ENCODE assay signal across 10 cellular contexts in the genomic region with DNA sequence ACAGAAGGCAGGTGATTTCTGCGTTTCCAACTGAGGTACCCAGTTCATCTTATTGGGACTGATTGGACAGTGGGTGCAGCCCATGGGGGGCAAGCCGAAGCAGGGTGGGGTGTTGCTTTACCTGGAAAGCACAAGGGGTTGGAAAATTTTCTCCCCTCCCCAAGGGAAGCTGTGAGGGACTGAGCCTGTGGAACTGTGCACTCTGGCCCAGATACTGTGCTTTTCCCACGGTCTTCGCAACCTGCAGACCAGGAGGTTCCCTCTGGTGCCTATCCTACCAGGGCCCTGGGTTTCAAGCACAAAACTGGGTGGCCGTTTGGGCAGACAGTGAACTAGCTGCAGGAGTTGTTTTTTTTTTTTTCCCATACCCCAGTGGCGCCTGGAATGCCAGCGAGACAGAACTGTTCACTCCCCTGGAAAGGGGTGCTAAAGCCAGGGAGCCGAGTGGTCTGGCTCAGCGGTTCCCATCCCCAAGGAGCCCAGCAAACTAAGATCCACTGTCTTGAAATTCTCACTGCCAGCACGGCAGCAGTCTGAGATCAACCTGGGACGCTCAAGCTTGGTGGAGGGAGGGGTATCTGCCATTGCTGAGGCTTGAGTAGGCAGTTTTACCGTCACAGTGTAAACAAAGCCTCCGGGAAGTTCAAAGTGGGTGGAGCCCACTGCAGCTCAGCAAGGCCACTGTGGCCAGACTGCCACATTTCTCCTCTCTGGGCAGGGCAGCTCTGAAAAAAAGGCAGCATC.
DNase-seq lines count a peak whose midpoint lies in the region; ATAC-seq and TF ChIP-seq lines count a peak whose summit lies in the region.
"Had no signal": no experiment of that assay in that cellular context is flagged by ENCODE, and none has a peak within 500 bp of the region (broad histone marks: within the 10 kb centered on the region; RNA-seq: fewer than 3 reads in every experiment).

No MANE protein-coding gene starts in this region.

- H3K27me3 Mint-ChIP-seq in neural progenitor cell (ENCODE audit: insufficient read depth, low read depth) = peaks cover 2% of the 10 kb centered on the region
- H3K27me3 Mint-ChIP-seq in CD4-positive, alpha-beta T cell = peaks cover 63% of the 10 kb centered on the region

- peak overlapping the region; percentile 66 for H2AFZ ChIP-seq in neural progenitor cell (replicated peaks)

- DNase-seq in ELF-1 (ENCODE audit: low read depth, low spot score) (peak; percentile 87), NCI-H460 (ENCODE audit: extremely low read depth, low read depth) (peak; percentile 44), colonic mucosa (peak; percentile 73), neural progenitor cell (ENCODE audit: low spot score) (peak; percentile 20), GOT3 (lab: John Stamatoyannopoulos, UW) (no peak), NCI-H82 treated with DMSO at 0.1 percent for 48 hours (lab: John Stamatoyannopoulos, UW; ENCODE audit: unreplicated experiment) (no peak)
- DNase-seq in CD4-positive, alpha-beta T cell = no peak
- DNase-seq: activated CD4-positive, CD25-positive, alpha-beta regulatory T cell treated with anti-CD3 and anti-CD28 coated beads, Interleukin-2, amount 50 U/mL, for 72 hours; activated naive CD4-positive, alpha-beta T cell treated with Interleukin-2 at 50 U/mL for 16 hours had no signal

- H3K36me3 ChIP-seq in colonic mucosa = no peaks in the 10 kb centered on the region
- no peaks in the 10 kb centered on the region for H3K36me3 ChIP-seq in neural progenitor cell

- H3K4me3 Mint-ChIP-seq in neural progenitor cell = no peak overlapping the region
- H3K4me3 Mint-ChIP-seq in CD4-positive, alpha-beta T cell = no peak overlapping the region

- no peaks in the 10 kb centered on the region for H3K36me3 Mint-ChIP-seq in neural progenitor cell
- no peaks in the 10 kb centered on the region for H3K36me3 Mint-ChIP-seq in CD4-positive, alpha-beta T cell (ENCODE audit: low read depth)

- no peaks in the 10 kb centered on the region for H3K9me3 Mint-ChIP-seq in neural progenitor cell
- no peaks in the 10 kb centered on the region for H3K9me3 Mint-ChIP-seq in CD4-positive, alpha-beta T cell

- no peaks in the 10 kb centered on the region for H3K79me2 ChIP-seq in neural progenitor cell (ENCODE audit: low read depth)

- H3K4me1 ChIP-seq in colonic mucosa (no peaks in the 10 kb centered on the region), neural progenitor cell (no peaks in the 10 kb centered on the region)

- no peaks in the 10 kb centered on the region for H3K27me3 ChIP-seq in colonic mucosa
- H3K27me3 ChIP-seq in neural progenitor cell = no peaks in the 10 kb centered on the region
- peaks cover 16% of the 10 kb centered on the region for H3K27me3 ChIP-seq in CD4-positive, alpha-beta T cell (ENCODE audit: control insufficient read depth, insufficient read depth, low read length)

- no peak for TF ChIP-seq CTCF in colonic mucosa (IDR thresholded peaks at IDR 0.05)
- no peak for TF ChIP-seq CTCF in neural progenitor cell (IDR thresholded peaks at IDR 0.05)
- TF ChIP-seq CTCF in CD4-positive, alpha-beta T cell (IDR thresholded peaks at IDR 0.05) = no peak

- H3K9me3 ChIP-seq in colonic mucosa = no peaks in the 10 kb centered on the region
- H3K9me3 ChIP-seq in neural progenitor cell (ENCODE audit: low read depth) = no peaks in the 10 kb centered on the region
- no peaks in the 10 kb centered on the region for H3K9me3 ChIP-seq in CD4-positive, alpha-beta T cell (ENCODE audit: control insufficient read depth, low read length)

- no peak overlapping the region for H3K4me2 ChIP-seq in neural progenitor cell

- no peaks in the 10 kb centered on the region for H3F3A ChIP-seq in neural progenitor cell (ENCODE audit: low read depth)

- H3K4me1 Mint-ChIP-seq in neural progenitor cell = no peaks in the 10 kb centered on the region
- H3K4me1 Mint-ChIP-seq in CD4-positive, alpha-beta T cell (ENCODE audit: low read depth) = no peaks in the 10 kb centered on the region

- no peak overlapping the region for H3K27ac Mint-ChIP-seq in neural progenitor cell
- H3K27ac Mint-ChIP-seq in CD4-positive, alpha-beta T cell = no peak overlapping the region

- no peaks in the 10 kb centered on the region for H4K20me1 ChIP-seq in neural progenitor cell (ENCODE audit: low read depth)

- CTCF ChIA-PET in CD4-positive, alpha-beta T cell (lab: Charles Lee) = no interaction called here

- POLR2A ChIA-PET in CD4-positive, alpha-beta T cell (lab: Charles Lee) = no interaction called here

- H3K9ac ChIP-seq in colonic mucosa (ENCODE audit: low read depth in 2 of 2, low read length in 2 of 2) (no peak overlapping the region), neural progenitor cell (no peak overlapping the region)

- ATAC-seq in CD4-positive, alpha-beta T cell (ENCODE audit: poor library complexity) = no peak
- no peak for ATAC-seq in HG03378 (IDR thresholded peaks at IDR 0.05; ENCODE audit: unreplicated experiment)

- intact Hi-C loops in colonic mucosa (cut with DNase I) = no loop called here
- intact Hi-C loops in CD4-positive, alpha-beta T cell (cut with DNase I, micrococcal nuclease) = no loop called here

- H3K4me3 ChIP-seq in colonic mucosa (peak overlapping the region; percentile 6), neural progenitor cell (no peak overlapping the region)

- no peak overlapping the region for H3K27ac ChIP-seq in colonic mucosa
- no peak overlapping the region for H3K27ac ChIP-seq in neural progenitor cell
- H3K27ac ChIP-seq in CD4-positive, alpha-beta T cell (ENCODE audit: low read depth, low read length) = no peak overlapping the region

Comparison
In these comparisons a context has a peak if more than half of its experiments do, and no peak if none do; other contexts are left out.
1. DNase-seq: peak in ELF-1 (single experiment), NCI-H460 (single experiment), colonic mucosa (single experiment) and neural progenitor cell (single experiment); none in GOT3 (single experiment), CD4-positive, alpha-beta T cell (0 of 10) and NCI-H82 treated with DMSO at 0.1 percent for 48 hours (single experiment).